10 cellular contexts compared by ENCODE assay signal in genomic region chr10:80186364-80187012, GRCh38. TPM values are rescaled to one million over a fixed set of nuclear protein-coding genes. Genes with fewer than 3 reads are reported as not detected.
A peak's percentile ranks its signal among the peaks of the same experiment; 100 is the strongest.
DNase-seq lines count a peak whose midpoint lies in the region; ATAC-seq and TF ChIP-seq lines count a peak whose summit lies in the region.
"Had no signal": no experiment of that assay in that cellular context is flagged by ENCODE, and none has a peak within 500 bp of the region (broad histone marks: within the 10 kb centered on the region; RNA-seq: fewer than 3 reads in every experiment).

No MANE protein-coding gene starts in this region.

- no peaks in the 10 kb centered on the region for H3K36me3 ChIP-seq in CD8-positive, alpha-beta T cell (ENCODE audit: insufficient read depth, low read length)
- H3K36me3 ChIP-seq in Panc1 (ENCODE audit: control insufficient read depth, insufficient read depth, low read length) (no peaks in the 10 kb centered on the region), psoas muscle (ENCODE audit: insufficient read depth in 1 of 2, low read depth in 1 of 2) (no peaks in the 10 kb centered on the region)
- H3K36me3 ChIP-seq in effector memory CD4-positive, alpha-beta T cell (ENCODE audit: control insufficient read depth, insufficient read depth, low read length): peaks cover 13% of the 10 kb centered on the region

- CTCF ChIA-PET in CD8-positive, alpha-beta T cell (lab: Charles Lee): interaction anchor here (0.9 to 3.2 kb wide), 4 partner anchors 17 to 43 kb away, joined by 3 to 53 read pairs (median 5); partner anchors contain the start of gene ANXA11
- CTCF ChIA-PET in Panc1 (lab: Charles Lee): no interaction called here

- peak overlapping the region; percentile 70 for H3K4me3 Mint-ChIP-seq in CD8-positive, alpha-beta T cell

- DNase-seq in CD8-positive, alpha-beta T cell: peak in 1 of 7 experiments; percentile 51
- no peak for DNase-seq in Panc1 (ENCODE audit: low read depth, low spot score)
- DNase-seq in effector memory CD4-positive, alpha-beta T cell: no peak
- DNase-seq in psoas muscle: peak; percentile 54 to 76
- DNase-seq in NCI-H446 (lab: John Stamatoyannopoulos, UW): no peak
- DNase-seq: GOT3 had no signal

- H3K9me3 Mint-ChIP-seq in CD8-positive, alpha-beta T cell: no peaks in the 10 kb centered on the region

- H3K27ac ChIP-seq in CD8-positive, alpha-beta T cell (ENCODE audit: low read depth, low read length): peak overlapping the region; percentile 64
- H3K27ac ChIP-seq in Panc1 (ENCODE audit: low read length) (no peak overlapping the region), psoas muscle (peak overlapping the region; percentile 76)
- H3K27ac ChIP-seq in effector memory CD4-positive, alpha-beta T cell (ENCODE audit: insufficient read depth, low read length, poor library complexity, severe bottlenecking): peak overlapping the region; percentile 72

- no peak for TF ChIP-seq CTCF in CD8-positive, alpha-beta T cell (IDR thresholded peaks at IDR 0.05)
- TF ChIP-seq CTCF in Panc1 (IDR thresholded peaks at IDR 0.05): no peak
- no peak for TF ChIP-seq CTCF in psoas muscle (IDR thresholded peaks at IDR 0.05)

- peaks cover 87% of the 10 kb centered on the region for H3K4me1 ChIP-seq in CD8-positive, alpha-beta T cell (ENCODE audit: insufficient read depth, low read length)
- H3K4me1 ChIP-seq in Panc1 (ENCODE audit: control insufficient read depth, insufficient read depth, low read length) (peaks cover 6% of the 10 kb centered on the region; the same call in 1 of the 2 replicates), psoas muscle (peaks cover 90% of the 10 kb centered on the region)
- peaks cover 41% of the 10 kb centered on the region for H3K4me1 ChIP-seq in effector memory CD4-positive, alpha-beta T cell (ENCODE audit: control insufficient read depth, insufficient read depth, low read length, poor library complexity, severe bottlenecking)

- in situ Hi-C loops in Panc1 (cut with HindIII; ENCODE audit: low pct_unique_long_range_greater_than_20kb, low sequenced_read_pairs): no loop called here

- H3K9me3 ChIP-seq in CD8-positive, alpha-beta T cell (ENCODE audit: low read length): no peaks in the 10 kb centered on the region
- H3K9me3 ChIP-seq in Panc1 (ENCODE audit: control insufficient read depth, insufficient read depth, low read depth, low read length): no peaks in the 10 kb centered on the region
- H3K9me3 ChIP-seq in effector memory CD4-positive, alpha-beta T cell (ENCODE audit: control insufficient read depth, low read length): no peaks in the 10 kb centered on the region
- no peaks in the 10 kb centered on the region for H3K9me3 ChIP-seq in psoas muscle

- H3K27me3 Mint-ChIP-seq in CD8-positive, alpha-beta T cell (ENCODE audit: low read depth): no peaks in the 10 kb centered on the region

- no peaks in the 10 kb centered on the region for H3K27me3 ChIP-seq in CD8-positive, alpha-beta T cell (ENCODE audit: insufficient read depth, low read length)
- no peaks in the 10 kb centered on the region for H3K27me3 ChIP-seq in Panc1 (ENCODE audit: control insufficient read depth, insufficient read depth, low read length)
- no peaks in the 10 kb centered on the region for H3K27me3 ChIP-seq in effector memory CD4-positive, alpha-beta T cell (replicated peaks; ENCODE audit: control insufficient read depth, insufficient read depth, low read length, poor library complexity, severe bottlenecking)
- H3K27me3 ChIP-seq in psoas muscle (ENCODE audit: insufficient read depth in 3 of 3, low read length in 2 of 3): no peaks in the 10 kb centered on the region

- H3K27ac Mint-ChIP-seq in CD8-positive, alpha-beta T cell: peak overlapping the region; percentile 95

- 55 to 67% (median 56%) methylated on average over 12 to 13 of the region's 13 CpGs for WGBS in psoas muscle, 3 donors

- H3K4me3 ChIP-seq in CD8-positive, alpha-beta T cell (ENCODE audit: low read depth, low read length): peak overlapping the region; percentile 42
- H3K4me3 ChIP-seq in Panc1 (ENCODE audit: low read depth in 2 of 2, low read length in 2 of 2) (no peak overlapping the region), psoas muscle (peak overlapping the region; percentile 13)
- H3K4me3 ChIP-seq in effector memory CD4-positive, alpha-beta T cell (ENCODE audit: insufficient read depth, low read depth, low read length, poor library complexity, severe bottlenecking): no peak overlapping the region

- BruUV-seq in Panc1 (replicated peaks; lab: Mats Ljungman, UMichigan): no TSS peak

- peaks cover 87% of the 10 kb centered on the region for H3K4me1 Mint-ChIP-seq in CD8-positive, alpha-beta T cell (ENCODE audit: low read depth)

- POLR2A ChIA-PET in CD8-positive, alpha-beta T cell (lab: Charles Lee): interaction anchor here (0.6 to 2.3 kb wide), 7 partner anchors 10 to 406 kb away, joined by 3 to 71 read pairs (median 4); partner anchors contain the start of gene ANXA11
- POLR2A ChIA-PET in Panc1 (lab: Charles Lee): no interaction called here

- no peak for ATAC-seq in CD8-positive, alpha-beta T cell
- ATAC-seq in Panc1 (peak; percentile 66), psoas muscle (peak; percentile 70 to 83 (median 76)), GM21723 (IDR thresholded peaks at IDR 0.05; ENCODE audit: unreplicated experiment) (no peak), GM18870 (IDR thresholded peaks at IDR 0.05; ENCODE audit: unreplicated experiment) (no peak), HG03175 (IDR thresholded peaks at IDR 0.05; ENCODE audit: unreplicated experiment) (no peak)

- H3K36me3 Mint-ChIP-seq in CD8-positive, alpha-beta T cell: peaks cover 35% of the 10 kb centered on the region

- intact Hi-C loops in CD8-positive, alpha-beta T cell (cut with DNase I, micrococcal nuclease): loop anchor here in 1 of 2 experiments (1.0 to 5.0 kb wide), 6 partner anchors 10 to 281 kb away; partner anchors contain the start of genes ANXA11 and TMEM254
- intact Hi-C loops in Panc1 (cut with micrococcal nuclease; ENCODE audit: unreplicated experiment): no loop called here
- intact Hi-C loops in psoas muscle (cut with DNase I): no loop called here

RNA-seq across cellular contexts. Expression of gene ANXA11, which starts 18.8 kb away (rescaled TPM):
- total RNA-seq in CD8-positive, alpha-beta T cell: 100 to 1,000 TPM; 136 to 141 TPM
- 241 TPM for total RNA-seq in Panc1 (2021; ENCODE audit: unreplicated experiment)
- polyA plus RNA-seq in Panc1 (2012; ENCODE audit: insufficient read length): 310 TPM
- 100 to 1,000 TPM; 120 to 389 (median 273) TPM for total RNA-seq in psoas muscle
- 100 to 1,000 TPM; 112 to 164 (median 132) TPM for polyA plus RNA-seq in psoas muscle

RNA-seq across cellular contexts. Expression of gene PLAC9, which starts 54.0 kb away (rescaled TPM):
- total RNA-seq in CD8-positive, alpha-beta T cell: not detected
- total RNA-seq in Panc1 (2021; ENCODE audit: unreplicated experiment): not detected
- polyA plus RNA-seq in Panc1 (2012; ENCODE audit: insufficient read length): 0.91 TPM
- total RNA-seq in psoas muscle: 10 to 100 TPM in 1 of 4 donors, 1 to 10 TPM in 3; 5.4 to 14.6 (median 8.8) TPM
- polyA plus RNA-seq in psoas muscle: 1 to 10 TPM; 8.5 to 9.5 (median 9.4) TPM
- total RNA-seq: renal cortical epithelial cell had no signal

Comparison
In these comparisons a context has a peak if more than half of its experiments do, and no peak if none do; other contexts are left out.
1. ATAC-seq: peak in Panc1 (single experiment) and psoas muscle (4 of 4); none in CD8-positive, alpha-beta T cell (single experiment), GM21723 (single experiment), GM18870 (single experiment) and HG03175 (single experiment).
2. DNase-seq: peak in psoas muscle (2 of 2); none in Panc1 (single experiment), effector memory CD4-positive, alpha-beta T cell (0 of 3) and NCI-H446 (0 of 2).
3. H3K4me3 ChIP-seq: peak in CD8-positive, alpha-beta T cell (single experiment) and psoas muscle (single experiment); none in Panc1 (0 of 2) and effector memory CD4-positive, alpha-beta T cell (single experiment).